Comparison of ENCODE assay signal across 8 cellular contexts in the genomic region with DNA sequence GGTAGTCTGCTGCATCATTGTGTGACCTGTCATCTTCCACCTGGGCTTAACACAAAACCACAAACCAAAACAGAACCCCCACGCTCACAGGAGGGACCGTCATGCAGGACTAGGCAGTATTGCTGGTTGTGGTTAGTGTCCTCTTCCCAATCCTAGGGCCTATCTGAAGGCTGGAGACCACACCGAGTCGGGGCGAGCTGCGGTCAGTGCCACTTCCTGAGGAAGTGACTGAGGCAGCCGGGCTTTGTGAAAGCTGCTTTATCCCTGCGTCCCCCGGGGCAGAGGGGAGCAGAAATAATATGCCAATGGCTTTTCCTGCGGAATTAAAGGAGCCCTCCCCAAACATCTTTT. TPM values are rescaled to one million over a fixed set of nuclear protein-coding genes. Genes with fewer than 3 reads are reported as not detected.
A peak's percentile ranks its signal among the peaks of the same experiment; 100 is the strongest.
DNase-seq lines count a peak whose midpoint lies in the region; ATAC-seq, FAIRE-seq and TF ChIP-seq lines count a peak whose summit lies in the region.

No MANE protein-coding gene starts in this region.

- peaks cover 25% of the 10 kb centered on the region for H3K27me3 Mint-ChIP-seq in activated T-cell treated with anti-CD3 and anti-CD28 coated beads, Interleukin-2, amount 50 U/mL, for 72 hours (ENCODE audit: low read depth)
- peaks cover 29% of the 10 kb centered on the region for H3K27me3 Mint-ChIP-seq in activated naive CD8-positive, alpha-beta T cell treated with anti-CD3 and anti-CD28 coated beads, Interleukin-2, amount 50 U/mL, for 24 hours
- peaks cover 63% of the 10 kb centered on the region for H3K27me3 Mint-ChIP-seq in stimulated activated naive CD8-positive, alpha-beta T cell treated with anti-CD3 and anti-CD28 coated beads, Interleukin-15, amount 100 ng/mL, for 72 hours

- H3K36me3 Mint-ChIP-seq in activated T-cell treated with anti-CD3 and anti-CD28 coated beads, Interleukin-2, amount 50 U/mL, for 72 hours (ENCODE audit: insufficient read depth in 2 of 2), result no peaks in the 10 kb centered on the region
- H3K36me3 Mint-ChIP-seq in activated naive CD8-positive, alpha-beta T cell treated with anti-CD3 and anti-CD28 coated beads, Interleukin-2, amount 50 U/mL, for 24 hours (ENCODE audit: low read depth), result no peaks in the 10 kb centered on the region

- peaks cover 13% of the 10 kb centered on the region for H3K4me1 Mint-ChIP-seq in activated T-cell treated with anti-CD3 and anti-CD28 coated beads, Interleukin-2, amount 50 U/mL, for 72 hours (ENCODE audit: low read depth)
- H3K4me1 Mint-ChIP-seq in activated naive CD8-positive, alpha-beta T cell treated with anti-CD3 and anti-CD28 coated beads, Interleukin-2, amount 50 U/mL, for 24 hours, result peaks cover 15% of the 10 kb centered on the region
- peaks cover 16% of the 10 kb centered on the region for H3K4me1 Mint-ChIP-seq in stimulated activated naive CD8-positive, alpha-beta T cell treated with anti-CD3 and anti-CD28 coated beads, Interleukin-15, amount 100 ng/mL, for 72 hours

- no peaks in the 10 kb centered on the region for H3K9me3 Mint-ChIP-seq in activated T-cell treated with anti-CD3 and anti-CD28 coated beads, Interleukin-2, amount 50 U/mL, for 72 hours
- H3K9me3 Mint-ChIP-seq in activated naive CD8-positive, alpha-beta T cell treated with anti-CD3 and anti-CD28 coated beads, Interleukin-2, amount 50 U/mL, for 24 hours, result no peaks in the 10 kb centered on the region
- no peaks in the 10 kb centered on the region for H3K9me3 Mint-ChIP-seq in stimulated activated naive CD8-positive, alpha-beta T cell treated with anti-CD3 and anti-CD28 coated beads, Interleukin-15, amount 100 ng/mL, for 72 hours

- no peak overlapping the region for H3K27ac Mint-ChIP-seq in activated T-cell treated with anti-CD3 and anti-CD28 coated beads, Interleukin-2, amount 50 U/mL, for 72 hours
- peak overlapping the region; percentile 59 for H3K27ac Mint-ChIP-seq in activated naive CD8-positive, alpha-beta T cell treated with anti-CD3 and anti-CD28 coated beads, Interleukin-2, amount 50 U/mL, for 24 hours
- H3K27ac Mint-ChIP-seq in stimulated activated naive CD8-positive, alpha-beta T cell treated with anti-CD3 and anti-CD28 coated beads, Interleukin-15, amount 100 ng/mL, for 72 hours, result peak overlapping the region in 1 of 2 donors; percentile 76

- H3K4me3 Mint-ChIP-seq in activated T-cell treated with anti-CD3 and anti-CD28 coated beads, Interleukin-2, amount 50 U/mL, for 72 hours, result peak overlapping the region; percentile 5 to 54
- no peak overlapping the region for H3K4me3 Mint-ChIP-seq in activated naive CD8-positive, alpha-beta T cell treated with anti-CD3 and anti-CD28 coated beads, Interleukin-2, amount 50 U/mL, for 24 hours
- peak overlapping the region in 1 of 2 donors; percentile 12 for H3K4me3 Mint-ChIP-seq in stimulated activated naive CD8-positive, alpha-beta T cell treated with anti-CD3 and anti-CD28 coated beads, Interleukin-15, amount 100 ng/mL, for 72 hours

- no peak for FAIRE-seq in D721Med (lab: Jason Lieb, UNC)

- ATAC-seq in activated T-cell treated with anti-CD3 and anti-CD28 coated beads, Interleukin-2, amount 50 U/mL, for 72 hours (replicated peaks in 1 of 2), result peak; percentile 77 to 89
- peak; percentile 87 for ATAC-seq in activated naive CD8-positive, alpha-beta T cell treated with anti-CD3 and anti-CD28 coated beads, Interleukin-2, amount 50 U/mL, for 24 hours
- ATAC-seq in stimulated activated naive CD8-positive, alpha-beta T cell treated with anti-CD3 and anti-CD28 coated beads, Interleukin-15, amount 100 ng/mL, for 72 hours, result peak; percentile 88

- DNase-seq in activated T-cell treated with anti-CD3 and anti-CD28 coated beads, Interleukin-2, amount 50 U/mL, for 72 hours, result peak; percentile 36 to 39
- DNase-seq in activated T-cell treated with anti-CD3 and anti-CD28 coated beads, Interleukin-2, amount 50 U/mL, for 1 hour, result no peak
- peak; percentile 99 for DNase-seq in HT1080 (ENCODE audit: low read depth)
- peak; percentile 33 for DNase-seq in activated naive CD8-positive, alpha-beta T cell treated with anti-CD3 and anti-CD28 coated beads, Interleukin-2, amount 50 U/mL, for 24 hours
- DNase-seq in hypothalamus (lab: John Stamatoyannopoulos, UW), result peak in 35 of 51 donors; percentile 10 to 62 (median 30)
- peak in 1 of 2 donors; percentile 35 for DNase-seq in stimulated activated naive CD8-positive, alpha-beta T cell treated with anti-CD3 and anti-CD28 coated beads, Interleukin-15, amount 100 ng/mL, for 72 hours
- DNase-seq in effector CD8-positive, alpha-beta T cell (lab: John Stamatoyannopoulos, UW), result no peak
- DNase-seq in D721Med (ENCODE audit: insufficient read length, low spot score), result no peak

- no peak for TF ChIP-seq CTCF in D721Med (IDR thresholded peaks at IDR 0.05; ENCODE audit: insufficient read depth, missing control alignments)

RNA-seq across cellular contexts. Expression of a gene that starts 22.9 kb away (rescaled TPM):
- 10 to 100 TPM; 10.2 to 14.5 TPM for total RNA-seq in activated T-cell treated with anti-CD3 and anti-CD28 coated beads, Interleukin-2, amount 50 U/mL, for 72 hours
- 25.4 and 30.8 TPM in 2 replicates for total RNA-seq in HT1080 (2014; rRNA removed; shearing (Covaris generic))
- polyA plus RNA-seq in HT1080 (2015; cell fraction: cytosol; rRNA removed), result 22.5 and 34.7 TPM in 2 replicates
- polyA plus RNA-seq in HT1080 (2015; cell fraction: nucleus; rRNA removed), result 55.4 and 57.6 TPM in 2 replicates

Comparison
In these comparisons a context has a peak if more than half of its experiments do, and no peak if none do; other contexts are left out.
1. DNase-seq: peak in activated T-cell treated with anti-CD3 and anti-CD28 coated beads, Interleukin-2, amount 50 U/mL, for 72 hours (2 of 2), HT1080 (single experiment), activated naive CD8-positive, alpha-beta T cell treated with anti-CD3 and anti-CD28 coated beads, Interleukin-2, amount 50 U/mL, for 24 hours (single experiment) and hypothalamus (35 of 51); none in activated T-cell treated with anti-CD3 and anti-CD28 coated beads, Interleukin-2, amount 50 U/mL, for 1 hour (single experiment), effector CD8-positive, alpha-beta T cell (single experiment) and D721Med (single experiment).
2. Peak in every context shown above with its lines, with median percentiles within 50 percentile points of each other: ATAC-seq.